In the genomic region with DNA sequence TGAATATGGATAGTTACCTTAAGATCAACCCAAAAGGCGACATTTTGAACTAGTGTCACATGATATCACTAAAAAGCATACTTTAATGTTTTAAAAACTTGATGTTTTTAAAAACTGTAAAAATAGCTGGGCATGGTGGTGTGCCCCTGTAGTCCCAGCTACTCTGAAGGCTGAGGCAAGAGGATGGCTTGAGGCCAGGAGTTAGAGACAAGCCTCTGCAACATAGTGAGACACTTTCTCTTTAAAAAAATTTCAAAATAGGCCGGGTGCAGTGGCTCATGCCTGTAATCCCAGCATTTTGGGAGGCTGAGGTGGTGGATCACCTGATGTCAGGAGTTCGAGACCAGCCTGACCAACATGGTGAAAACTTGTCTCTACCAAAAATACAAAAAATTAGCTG, we compare ENCODE assay signal across 19 cellular contexts.
"Had no signal": no experiment of that assay in that cellular context is flagged by ENCODE, and none has a peak within 500 bp of the region (broad histone marks: within the 10 kb centered on the region; RNA-seq: fewer than 3 reads in every experiment).

No MANE protein-coding gene starts in this region.

- H3K27ac ChIP-seq: colonic mucosa, esophagus squamous epithelium, heart right ventricle, left lung, neural progenitor cell, parathyroid adenoma, right lobe of liver had no signal

- ATAC-seq: heart right ventricle; left cardiac atrium; left lung; naive thymus-derived CD4-positive, alpha-beta T cell; right lobe of liver; stimulated activated naive B cell treated with anti-CD40 and anti-IgM and Interleukin-4, amounts not matched to agents 10 μg/mL and 1 μg/mL and 100 μg/mL, for 72 hours had no signal

- H3K4me3 ChIP-seq: colonic mucosa, esophagus squamous epithelium, heart right ventricle, left lung, neural progenitor cell, right lobe of liver had no signal

- H3K9ac ChIP-seq: neural progenitor cell, parathyroid adenoma had no signal

- H3K79me2 ChIP-seq: parathyroid adenoma had no signal

- H3K9me3 ChIP-seq: colonic mucosa, esophagus squamous epithelium, heart right ventricle, left lung, right lobe of liver had no signal

- DNase-seq: colonic mucosa; dermis blood vessel endothelial cell; effector memory CD4-positive, alpha-beta T cell; esophagus squamous epithelium; foreskin melanocyte; glutamatergic neuron; heart right ventricle; hippocampal formation; left cardiac atrium; midbrain; naive thymus-derived CD4-positive, alpha-beta T cell; right lobe of liver; small intestine; stimulated activated CD4-positive, alpha-beta T cell treated with anti-CD3 and anti-CD28 coated beads, Interleukin-15, amount 100 ng/mL, for 24 hours; stimulated activated CD4-positive, alpha-beta T cell treated with anti-CD3 and anti-CD28 coated beads, Interleukin-2, amount 100 ng/mL, for 48 hours; stimulated activated naive B cell treated with anti-CD40 and anti-IgM and Interleukin-4, amounts not matched to agents 10 μg/mL and 1 μg/mL and 100 μg/mL, for 72 hours had no signal

- H2AFZ ChIP-seq: neural progenitor cell, parathyroid adenoma had no signal

- H3K36me3 ChIP-seq: colonic mucosa, esophagus squamous epithelium, heart right ventricle, left lung, neural progenitor cell, right lobe of liver had no signal

- H3K4me1 ChIP-seq: colonic mucosa, neural progenitor cell, parathyroid adenoma, right lobe of liver had no signal

- H3K27me3 ChIP-seq: colonic mucosa, heart right ventricle, left lung, neural progenitor cell, right lobe of liver had no signal

- H3K4me2 ChIP-seq: neural progenitor cell had no signal
